Comparison of ENCODE assay signal across 1 cellular context in the genomic region with DNA sequence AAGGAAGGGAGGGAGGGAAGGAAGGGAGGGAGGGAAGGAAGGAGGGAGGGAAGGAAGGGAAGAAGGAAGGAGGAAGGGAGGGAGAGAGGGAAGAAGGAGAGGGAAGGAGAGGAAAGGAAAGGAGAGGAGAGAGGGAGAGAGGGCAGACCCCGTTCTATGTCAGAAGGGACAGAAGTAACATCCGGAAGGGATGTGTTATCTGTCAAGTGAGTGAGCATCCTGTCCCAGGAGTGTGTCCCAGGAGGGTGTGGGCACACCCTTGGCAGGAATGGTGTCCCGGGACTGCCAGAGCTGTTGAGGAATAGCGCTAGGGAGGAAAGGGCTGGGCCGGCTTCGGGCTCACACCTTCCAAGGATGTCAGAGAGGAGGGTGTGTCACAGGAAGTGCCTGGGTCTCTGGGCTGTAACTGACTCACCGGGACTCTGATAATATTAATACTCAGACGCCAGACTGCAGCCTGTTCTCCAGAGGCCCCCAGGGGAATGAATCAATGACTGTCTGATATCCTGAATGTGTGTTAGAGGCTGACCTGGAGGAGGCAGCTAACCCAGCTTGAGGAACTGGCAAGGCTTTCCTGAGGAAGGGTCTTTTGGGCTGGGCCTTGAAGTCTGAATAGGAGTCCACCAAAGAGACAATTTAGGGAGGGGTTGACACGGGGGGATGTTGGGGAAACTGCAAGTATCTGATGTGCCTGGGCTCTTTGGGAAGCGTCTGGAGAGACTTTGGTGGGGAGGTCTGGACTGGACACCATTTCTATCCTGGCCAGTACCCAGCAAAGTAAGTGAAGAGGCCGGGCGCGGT.
TF ChIP-seq lines count a peak whose summit lies in the region.

No MANE protein-coding gene starts in this region.

TF ChIP-seq in GM23338, 12 proteins besides CTCF, POLR2A, EP300 and RAD21 (continued from another document):
- TF ChIP-seq, protein P1, sequence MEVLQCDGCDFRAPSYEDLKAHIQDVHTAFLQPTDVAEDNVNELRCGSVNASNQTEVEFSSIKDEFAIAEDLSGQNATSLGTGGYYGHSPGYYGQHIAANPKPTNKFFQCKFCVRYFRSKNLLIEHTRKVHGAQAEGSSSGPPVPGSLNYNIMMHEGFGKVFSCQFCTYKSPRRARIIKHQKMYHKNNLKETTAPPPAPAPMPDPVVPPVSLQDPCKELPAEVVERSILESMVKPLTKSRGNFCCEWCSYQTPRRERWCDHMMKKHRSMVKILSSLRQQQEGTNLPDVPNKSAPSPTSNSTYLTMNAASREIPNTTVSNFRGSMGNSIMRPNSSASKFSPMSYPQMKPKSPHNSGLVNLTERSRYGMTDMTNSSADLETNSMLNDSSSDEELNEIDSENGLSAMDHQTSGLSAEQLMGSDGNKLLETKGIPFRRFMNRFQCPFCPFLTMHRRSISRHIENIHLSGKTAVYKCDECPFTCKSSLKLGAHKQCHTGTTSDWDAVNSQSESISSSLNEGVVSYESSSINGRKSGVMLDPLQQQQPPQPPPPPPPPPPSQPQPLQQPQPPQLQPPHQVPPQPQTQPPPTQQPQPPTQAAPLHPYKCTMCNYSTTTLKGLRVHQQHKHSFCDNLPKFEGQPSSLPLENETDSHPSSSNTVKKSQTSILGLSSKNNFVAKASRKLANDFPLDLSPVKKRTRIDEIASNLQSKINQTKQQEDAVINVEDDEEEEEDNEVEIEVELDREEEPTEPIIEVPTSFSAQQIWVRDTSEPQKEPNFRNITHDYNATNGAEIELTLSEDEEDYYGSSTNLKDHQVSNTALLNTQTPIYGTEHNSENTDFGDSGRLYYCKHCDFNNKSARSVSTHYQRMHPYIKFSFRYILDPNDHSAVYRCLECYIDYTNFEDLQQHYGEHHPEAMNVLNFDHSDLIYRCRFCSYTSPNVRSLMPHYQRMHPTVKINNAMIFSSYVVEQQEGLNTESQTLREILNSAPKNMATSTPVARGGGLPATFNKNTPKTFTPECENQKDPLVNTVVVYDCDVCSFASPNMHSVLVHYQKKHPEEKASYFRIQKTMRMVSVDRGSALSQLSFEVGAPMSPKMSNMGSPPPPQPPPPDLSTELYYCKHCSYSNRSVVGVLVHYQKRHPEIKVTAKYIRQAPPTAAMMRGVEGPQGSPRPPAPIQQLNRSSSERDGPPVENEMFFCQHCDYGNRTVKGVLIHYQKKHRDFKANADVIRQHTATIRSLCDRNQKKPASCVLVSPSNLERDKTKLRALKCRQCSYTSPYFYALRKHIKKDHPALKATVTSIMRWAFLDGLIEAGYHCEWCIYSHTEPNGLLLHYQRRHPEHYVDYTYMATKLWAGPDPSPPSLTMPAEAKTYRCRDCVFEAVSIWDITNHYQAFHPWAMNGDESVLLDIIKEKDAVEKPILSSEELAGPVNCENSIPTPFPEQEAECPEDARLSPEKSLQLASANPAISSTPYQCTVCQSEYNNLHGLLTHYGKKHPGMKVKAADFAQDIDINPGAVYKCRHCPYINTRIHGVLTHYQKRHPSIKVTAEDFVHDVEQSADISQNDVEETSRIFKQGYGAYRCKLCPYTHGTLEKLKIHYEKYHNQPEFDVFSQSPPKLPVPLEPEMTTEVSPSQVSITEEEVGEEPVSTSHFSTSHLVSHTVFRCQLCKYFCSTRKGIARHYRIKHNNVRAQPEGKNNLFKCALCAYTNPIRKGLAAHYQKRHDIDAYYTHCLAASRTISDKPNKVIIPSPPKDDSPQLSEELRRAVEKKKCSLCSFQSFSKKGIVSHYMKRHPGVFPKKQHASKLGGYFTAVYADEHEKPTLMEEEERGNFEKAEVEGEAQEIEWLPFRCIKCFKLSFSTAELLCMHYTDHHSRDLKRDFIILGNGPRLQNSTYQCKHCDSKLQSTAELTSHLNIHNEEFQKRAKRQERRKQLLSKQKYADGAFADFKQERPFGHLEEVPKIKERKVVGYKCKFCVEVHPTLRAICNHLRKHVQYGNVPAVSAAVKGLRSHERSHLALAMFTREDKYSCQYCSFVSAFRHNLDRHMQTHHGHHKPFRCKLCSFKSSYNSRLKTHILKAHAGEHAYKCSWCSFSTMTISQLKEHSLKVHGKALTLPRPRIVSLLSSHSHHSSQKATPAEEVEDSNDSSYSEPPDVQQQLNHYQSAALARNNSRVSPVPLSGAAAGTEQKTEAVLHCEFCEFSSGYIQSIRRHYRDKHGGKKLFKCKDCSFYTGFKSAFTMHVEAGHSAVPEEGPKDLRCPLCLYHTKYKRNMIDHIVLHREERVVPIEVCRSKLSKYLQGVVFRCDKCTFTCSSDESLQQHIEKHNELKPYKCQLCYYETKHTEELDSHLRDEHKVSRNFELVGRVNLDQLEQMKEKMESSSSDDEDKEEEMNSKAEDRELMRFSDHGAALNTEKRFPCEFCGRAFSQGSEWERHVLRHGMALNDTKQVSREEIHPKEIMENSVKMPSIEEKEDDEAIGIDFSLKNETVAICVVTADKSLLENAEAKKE (CRISPR knock-in tag; IDR thresholded peaks at IDR 0.05) = no peak
- TF ChIP-seq EZH2phosphoT487 (IDR thresholded peaks at IDR 0.05; ENCODE audit: unreplicated experiment) (no peak), STAT1 (IDR thresholded peaks at IDR 0.05; ENCODE audit: unreplicated experiment) (no peak), POLR2AphosphoS5 (IDR thresholded peaks at IDR 0.05; ENCODE audit: low read depth) (no peak), ZNF331 (CRISPR knock-in tag; IDR thresholded peaks at IDR 0.05; ENCODE audit: low read depth) (no peak)
